Comparison of ENCODE assay signal across 8 cellular contexts in the genomic region with DNA sequence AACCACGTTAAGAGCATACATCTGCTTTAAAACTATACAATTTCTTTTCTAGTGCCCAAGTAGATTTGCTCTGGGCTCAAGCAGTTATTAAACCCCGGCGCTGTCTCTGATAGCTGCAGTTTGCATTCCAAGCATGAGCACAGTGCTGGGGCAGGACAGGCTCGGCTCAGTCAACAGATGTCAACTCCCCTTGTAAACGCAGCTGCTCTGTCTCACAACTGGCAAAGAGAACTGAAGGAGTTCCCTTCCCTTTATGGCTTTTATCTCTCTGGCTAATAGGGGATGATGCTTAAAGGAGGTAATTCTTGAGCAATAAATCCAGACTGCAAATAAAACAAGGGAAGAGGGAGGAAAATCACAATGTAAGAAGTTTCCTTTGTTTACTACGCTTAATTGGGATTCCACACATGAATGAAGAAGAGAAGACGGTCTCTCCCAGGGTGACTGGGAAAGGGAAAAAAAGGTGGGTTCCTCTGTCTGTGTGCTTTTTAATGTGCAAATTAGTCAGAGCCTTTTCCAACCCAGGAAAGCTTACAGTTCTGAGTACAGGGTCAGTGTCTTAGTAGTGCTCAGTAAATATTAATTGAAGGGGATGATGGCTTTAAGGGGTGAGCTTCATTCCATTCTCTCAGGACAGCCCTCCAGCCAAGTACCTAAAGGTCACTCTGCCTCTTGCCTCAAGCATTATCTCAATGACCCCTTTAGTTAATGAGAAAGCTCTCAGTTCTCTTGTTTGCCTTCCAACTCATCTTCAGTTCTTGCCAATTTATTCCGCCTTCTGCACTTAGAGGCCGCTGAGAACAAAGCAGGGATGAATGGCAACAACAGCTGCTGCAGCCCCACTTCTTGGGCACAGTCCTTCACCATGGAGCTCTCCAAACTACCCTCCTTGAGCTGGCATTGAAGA.
DNase-seq lines count a peak whose midpoint lies in the region; ATAC-seq and TF ChIP-seq lines count a peak whose summit lies in the region.
"Had no signal": no experiment of that assay in that cellular context is flagged by ENCODE, and none has a peak within 500 bp of the region (broad histone marks: within the 10 kb centered on the region; RNA-seq: fewer than 3 reads in every experiment).

No MANE protein-coding gene starts in this region.

- H3K27ac ChIP-seq in right lobe of liver (no peak overlapping the region), temporal lobe (ENCODE audit: low read depth, low read length) (peak overlapping the region; percentile 1)

- no peak overlapping the region for H3K4me3 ChIP-seq in choroid plexus epithelial cell (ENCODE audit: low read depth, low read length)
- no peak overlapping the region for H3K4me3 ChIP-seq in right lobe of liver
- H3K4me3 ChIP-seq: GM12878 had no signal

- intact Hi-C loops in right lobe of liver (cut with DNase I), result no loop called here

- H3K27me3 ChIP-seq in right lobe of liver, result no peaks in the 10 kb centered on the region

- 48% methylated on average over 6 of the region's 9 CpGs for WGBS in right lobe of liver (ENCODE audit: insufficient coverage, low coverage, low lambda C conversion rate, missing lambda C conversion rate)

- H3K4me1 ChIP-seq in right lobe of liver, result no peaks in the 10 kb centered on the region

- ATAC-seq in right lobe of liver (peak in 3 of 4 donors; percentile 19 to 53 (median 35)), HG02798 (IDR thresholded peaks at IDR 0.05; ENCODE audit: poor library complexity, unreplicated experiment) (no peak), HG03565 (IDR thresholded peaks at IDR 0.05; ENCODE audit: unreplicated experiment) (no peak)
- ATAC-seq: GM12878 had no signal

- DNase-seq in NCI-H187 treated with DMSO at 0.1 percent for 48 hours (lab: John Stamatoyannopoulos, UW) (peak; percentile 80), choroid plexus epithelial cell (ENCODE audit: low read depth) (peak; percentile 78), right lobe of liver (no peak), AML-193 (lab: John Stamatoyannopoulos, UW) (no peak)

- H3K9me3 ChIP-seq in right lobe of liver, result no peaks in the 10 kb centered on the region

- TF ChIP-seq CTCF in choroid plexus epithelial cell (conservative IDR thresholded peaks at IDR 0.05; ENCODE audit: low read depth, low read length) (no peak), right lobe of liver (IDR thresholded peaks at IDR 0.05) (no peak)

- TF ChIP-seq POLR2A in right lobe of liver (IDR thresholded peaks at IDR 0.05), result no peak

- no peaks in the 10 kb centered on the region for H3K36me3 ChIP-seq in right lobe of liver

Comparison
In these comparisons a context has a peak if more than half of its experiments do, and no peak if none do; other contexts are left out.
1. DNase-seq: peak in NCI-H187 treated with DMSO at 0.1 percent for 48 hours (single experiment) and choroid plexus epithelial cell (single experiment); none in right lobe of liver (0 of 3) and AML-193 (0 of 2).
2. ATAC-seq: peak in right lobe of liver (3 of 4); none in HG02798 (single experiment) and HG03565 (single experiment).